1 cellular context compared by ENCODE assay signal in the genomic region with DNA sequence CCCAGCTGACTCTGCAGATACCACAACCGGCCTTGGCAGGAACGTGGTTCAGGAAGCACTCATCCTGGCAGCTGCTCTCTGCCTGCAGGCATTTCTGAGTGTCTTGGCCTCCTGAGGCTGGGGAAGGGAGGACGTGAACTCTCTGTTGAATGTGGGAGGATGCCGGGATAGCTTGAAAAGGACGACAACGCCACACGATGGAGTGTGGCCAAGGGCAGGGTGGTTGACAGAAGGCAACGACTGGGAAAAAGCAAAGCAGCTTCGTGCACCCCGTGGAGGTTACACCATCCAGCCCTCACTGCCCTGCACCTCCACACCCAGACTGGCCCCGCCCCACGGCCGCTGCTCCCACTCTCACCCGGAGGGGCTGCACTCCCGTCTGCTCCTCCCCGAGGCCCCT.
TF ChIP-seq lines count a peak whose summit lies in the region.

No MANE protein-coding gene starts in this region.

TF ChIP-seq in SK-N-SH treated with all-trans-retinoic acid at 6 μM for 48 hours, 23 proteins besides CTCF, POLR2A, EP300 and RAD21 (continued from another document):
- TF ChIP-seq, protein P1, sequence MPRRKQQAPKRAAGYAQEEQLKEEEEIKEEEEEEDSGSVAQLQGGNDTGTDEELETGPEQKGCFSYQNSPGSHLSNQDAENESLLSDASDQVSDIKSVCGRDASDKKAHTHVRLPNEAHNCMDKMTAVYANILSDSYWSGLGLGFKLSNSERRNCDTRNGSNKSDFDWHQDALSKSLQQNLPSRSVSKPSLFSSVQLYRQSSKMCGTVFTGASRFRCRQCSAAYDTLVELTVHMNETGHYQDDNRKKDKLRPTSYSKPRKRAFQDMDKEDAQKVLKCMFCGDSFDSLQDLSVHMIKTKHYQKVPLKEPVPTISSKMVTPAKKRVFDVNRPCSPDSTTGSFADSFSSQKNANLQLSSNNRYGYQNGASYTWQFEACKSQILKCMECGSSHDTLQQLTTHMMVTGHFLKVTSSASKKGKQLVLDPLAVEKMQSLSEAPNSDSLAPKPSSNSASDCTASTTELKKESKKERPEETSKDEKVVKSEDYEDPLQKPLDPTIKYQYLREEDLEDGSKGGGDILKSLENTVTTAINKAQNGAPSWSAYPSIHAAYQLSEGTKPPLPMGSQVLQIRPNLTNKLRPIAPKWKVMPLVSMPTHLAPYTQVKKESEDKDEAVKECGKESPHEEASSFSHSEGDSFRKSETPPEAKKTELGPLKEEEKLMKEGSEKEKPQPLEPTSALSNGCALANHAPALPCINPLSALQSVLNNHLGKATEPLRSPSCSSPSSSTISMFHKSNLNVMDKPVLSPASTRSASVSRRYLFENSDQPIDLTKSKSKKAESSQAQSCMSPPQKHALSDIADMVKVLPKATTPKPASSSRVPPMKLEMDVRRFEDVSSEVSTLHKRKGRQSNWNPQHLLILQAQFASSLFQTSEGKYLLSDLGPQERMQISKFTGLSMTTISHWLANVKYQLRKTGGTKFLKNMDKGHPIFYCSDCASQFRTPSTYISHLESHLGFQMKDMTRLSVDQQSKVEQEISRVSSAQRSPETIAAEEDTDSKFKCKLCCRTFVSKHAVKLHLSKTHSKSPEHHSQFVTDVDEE (CRISPR knock-in tag; IDR thresholded peaks at IDR 0.05) = no peak
- no peak for TF ChIP-seq ESRRG (CRISPR knock-in tag; IDR thresholded peaks at IDR 0.05)
- TF ChIP-seq ARNTL (CRISPR knock-in tag; IDR thresholded peaks at IDR 0.05; ENCODE audit: borderline replicate concordance, low read depth) = no peak
- no peak for TF ChIP-seq ZNF565 (CRISPR knock-in tag; conservative IDR thresholded peaks at IDR 0.05; ENCODE audit: low read depth)
- TF ChIP-seq, protein P2, sequence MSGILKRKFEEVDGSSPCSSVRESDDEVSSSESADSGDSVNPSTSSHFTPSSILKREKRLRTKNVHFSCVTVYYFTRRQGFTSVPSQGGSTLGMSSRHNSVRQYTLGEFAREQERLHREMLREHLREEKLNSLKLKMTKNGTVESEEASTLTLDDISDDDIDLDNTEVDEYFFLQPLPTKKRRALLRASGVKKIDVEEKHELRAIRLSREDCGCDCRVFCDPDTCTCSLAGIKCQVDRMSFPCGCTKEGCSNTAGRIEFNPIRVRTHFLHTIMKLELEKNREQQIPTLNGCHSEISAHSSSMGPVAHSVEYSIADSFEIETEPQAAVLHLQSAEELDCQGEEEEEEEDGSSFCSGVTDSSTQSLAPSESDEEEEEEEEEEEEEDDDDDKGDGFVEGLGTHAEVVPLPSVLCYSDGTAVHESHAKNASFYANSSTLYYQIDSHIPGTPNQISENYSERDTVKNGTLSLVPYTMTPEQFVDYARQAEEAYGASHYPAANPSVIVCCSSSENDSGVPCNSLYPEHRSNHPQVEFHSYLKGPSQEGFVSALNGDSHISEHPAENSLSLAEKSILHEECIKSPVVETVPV (CRISPR knock-in tag; IDR thresholded peaks at IDR 0.05) = no peak
- TF ChIP-seq ZNF70 (CRISPR knock-in tag; IDR thresholded peaks at IDR 0.05) = no peak
- no peak for TF ChIP-seq OSR1 (CRISPR knock-in tag; IDR thresholded peaks at IDR 0.05)
